Comparison of ENCODE assay signal across 8 cellular contexts in genomic region chr15:90709278-90709677, GRCh38.
"Had no signal": no experiment of that assay in that cellular context is flagged by ENCODE, and none has a peak within 500 bp of the region (broad histone marks: within the 10 kb centered on the region; RNA-seq: fewer than 3 reads in every experiment).

No MANE protein-coding gene starts in this region.

- H3K9ac ChIP-seq: GM23248 had no signal

- H3K36me3 ChIP-seq: HAP-1 had no signal

- ATAC-seq: HCT116, HepG2 had no signal

- H3K27ac ChIP-seq: GM23248, HL-60 had no signal

- H3K4me3 ChIP-seq: GM23248, HAP-1 had no signal

- H2AFZ ChIP-seq: GM23248 had no signal

- DNase-seq: GM23248, GOT3, H7, HFFc6 had no signal
